In the genomic region with DNA sequence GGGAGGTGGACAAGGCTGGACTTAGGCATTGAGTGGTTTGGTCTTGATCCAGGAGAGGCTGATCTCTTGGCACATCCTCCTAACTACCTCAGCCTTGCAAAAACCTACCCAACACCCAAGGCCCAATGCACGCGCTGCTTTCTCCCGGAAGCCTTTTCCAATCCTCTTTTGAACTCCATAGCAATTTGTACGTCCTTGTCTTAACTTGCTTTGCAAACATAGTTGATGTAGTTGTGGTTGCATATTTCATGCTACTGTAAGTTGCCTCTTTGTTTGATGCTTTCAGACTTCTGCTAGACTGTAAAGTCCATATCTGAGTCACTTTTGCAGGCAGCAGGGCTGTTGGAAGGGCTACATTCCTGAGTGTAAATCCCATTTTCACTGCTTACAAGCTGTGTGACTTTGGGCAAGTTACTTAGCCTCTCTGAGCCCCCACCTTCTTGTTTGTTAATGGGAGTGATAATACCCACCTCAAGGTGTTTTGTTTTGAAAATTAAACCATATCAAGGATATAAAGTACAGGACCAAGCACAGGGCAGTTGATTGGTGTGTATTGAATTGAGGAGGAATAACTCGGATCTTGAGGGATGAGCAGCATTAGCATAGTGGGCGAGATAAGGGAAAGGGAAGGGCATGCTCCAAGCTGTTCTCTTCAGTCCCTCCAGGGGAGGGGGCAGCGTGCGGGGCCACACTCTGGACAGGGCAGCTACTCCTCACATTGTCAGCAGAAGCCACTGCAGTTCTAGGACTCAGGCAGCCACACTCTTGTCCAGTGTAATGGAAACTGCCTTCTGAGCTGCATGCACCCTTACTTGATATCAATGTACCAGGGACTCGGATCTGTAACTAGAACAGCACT, we compare ENCODE assay signal across 1 cellular context.
TF ChIP-seq lines count a peak whose summit lies in the region.

No MANE protein-coding gene starts in this region.

TF ChIP-seq in K562, 482 proteins besides CTCF, POLR2A, EP300 and RAD21 (continues in another document):
- TF ChIP-seq KDM1A (IDR thresholded peaks at IDR 0.05) (peak; percentile 89 to 91), FIP1L1 (IDR thresholded peaks at IDR 0.05; ENCODE audit: low read depth, low read length, poor library complexity, severe bottlenecking) (no peak), SOX6 (IDR thresholded peaks at IDR 0.05) (no peak), ZNF668 (CRISPR knock-in tag; IDR thresholded peaks at IDR 0.05) (0 out of 2 replicates have a peak, but pooled peaks have one; percentile 47), HDAC2 (IDR thresholded peaks at IDR 0.05) (peak; percentile 88), BCL6 (CRISPR knock-in tag; IDR thresholded peaks at IDR 0.05) (no peak), NFRKB (IDR thresholded peaks at IDR 0.05; ENCODE audit: low read depth) (0 out of 2 replicates have a peak, but pooled peaks have one; percentile 17), BHLHE40 (IDR thresholded peaks at IDR 0.05; ENCODE audit: low read length) (no peak), DACH1 (IDR thresholded peaks at IDR 0.05; ENCODE audit: partially characterized antibody) (peak; percentile 7), CHD4 (IDR thresholded peaks at IDR 0.05; ENCODE audit: insufficient read depth, insufficient replicate concordance, low read depth, low read length, poor library complexity, severe bottlenecking) (peak; percentile 76), TAF15 (IDR thresholded peaks at IDR 0.05; ENCODE audit: low read depth, low read length) (no peak), ZNF699 (CRISPR knock-in tag; IDR thresholded peaks at IDR 0.05; ENCODE audit: insufficient replicate concordance) (no peak), ETV5 (CRISPR knock-in tag; IDR thresholded peaks at IDR 0.05; ENCODE audit: low read depth) (peak; percentile 13; the same call in 1 of the 2 replicates), HDAC1 (IDR thresholded peaks at IDR 0.05) (peak in 1 of 2 experiments; percentile 34; a peak in 2 of 4 replicates), ZNF449 (CRISPR knock-in tag; IDR thresholded peaks at IDR 0.05) (no peak), NFATC3 (IDR thresholded peaks at IDR 0.05) (0 out of 2 replicates have a peak, but pooled peaks have one; percentile 5), ADNP (tag; IDR thresholded peaks at IDR 0.05) (peak; percentile 92), SMARCA5 (IDR thresholded peaks at IDR 0.05) (peak; percentile 95), KLF16 (IDR thresholded peaks at IDR 0.05) (0 out of 2 replicates have a peak, but pooled peaks have one; percentile 14), SNIP1 (IDR thresholded peaks at IDR 0.05; ENCODE audit: low read depth) (0 out of 2 replicates have a peak, but pooled peaks have one; percentile 4), ZNF217 (CRISPR knock-in tag; IDR thresholded peaks at IDR 0.05) (no peak), BCLAF1 (IDR thresholded peaks at IDR 0.05; ENCODE audit: borderline replicate concordance in 1 of 2, control insufficient read depth in 1 of 2, low read depth in 2 of 2, low read length in 1 of 2) (no peak), AFF1 (IDR thresholded peaks at IDR 0.05; ENCODE audit: low read depth in 1 of 2, partially characterized antibody in 2 of 2) (peak in 1 of 2 experiments; percentile 2), ZNF134 (CRISPR knock-in tag; conservative IDR thresholded peaks at IDR 0.05) (no peak), BRD4 (IDR thresholded peaks at IDR 0.05) (no peak), DMBX1 (CRISPR knock-in tag; IDR thresholded peaks at IDR 0.05; ENCODE audit: borderline replicate concordance) (0 out of 2 replicates have a peak, but pooled peaks have one; percentile 54), AFF4 (CRISPR knock-in tag; IDR thresholded peaks at IDR 0.05) (0 out of 2 replicates have a peak, but pooled peaks have one; percentile 7), ZNF431 (CRISPR knock-in tag; IDR thresholded peaks at IDR 0.05) (peak; percentile 48; the same call in 1 of the 2 replicates), ESRRB (CRISPR knock-in tag; IDR thresholded peaks at IDR 0.05; ENCODE audit: borderline replicate concordance) (no peak), ZNF24 (IDR thresholded peaks at IDR 0.05) (no peak), BCOR (IDR thresholded peaks at IDR 0.05) (peak; percentile 99), RBM25 (IDR thresholded peaks at IDR 0.05; ENCODE audit: low read depth, low read length, severe bottlenecking) (peak; percentile 95), NEUROD1 (IDR thresholded peaks at IDR 0.05; ENCODE audit: borderline replicate concordance, low read depth, low read length, partially characterized antibody) (no peak), EP400 (IDR thresholded peaks at IDR 0.05) (peak; percentile 29; the same call in 1 of the 2 replicates), PTBP1 (IDR thresholded peaks at IDR 0.05; ENCODE audit: low read depth, low read length) (peak; percentile 81; the same call in 1 of the 2 replicates), ZFP36 (IDR thresholded peaks at IDR 0.05; ENCODE audit: low read depth, low read length, partially characterized antibody) (peak; percentile 93), BRD9 (IDR thresholded peaks at IDR 0.05; ENCODE audit: low read depth, partially characterized antibody) (peak; percentile 84), RCOR1 (IDR thresholded peaks at IDR 0.05; ENCODE audit: borderline replicate concordance in 1 of 2, low read depth in 2 of 2, low read length in 2 of 2) (peak in 1 of 2 experiments; percentile 70; a peak in 3 of 4 replicates), PCBP2 (IDR thresholded peaks at IDR 0.05; ENCODE audit: low read depth, low read length, poor library complexity, severe bottlenecking) (no peak), DLX4 (CRISPR knock-in tag; IDR thresholded peaks at IDR 0.05) (no peak)
- TF ChIP-seq, protein P1, sequence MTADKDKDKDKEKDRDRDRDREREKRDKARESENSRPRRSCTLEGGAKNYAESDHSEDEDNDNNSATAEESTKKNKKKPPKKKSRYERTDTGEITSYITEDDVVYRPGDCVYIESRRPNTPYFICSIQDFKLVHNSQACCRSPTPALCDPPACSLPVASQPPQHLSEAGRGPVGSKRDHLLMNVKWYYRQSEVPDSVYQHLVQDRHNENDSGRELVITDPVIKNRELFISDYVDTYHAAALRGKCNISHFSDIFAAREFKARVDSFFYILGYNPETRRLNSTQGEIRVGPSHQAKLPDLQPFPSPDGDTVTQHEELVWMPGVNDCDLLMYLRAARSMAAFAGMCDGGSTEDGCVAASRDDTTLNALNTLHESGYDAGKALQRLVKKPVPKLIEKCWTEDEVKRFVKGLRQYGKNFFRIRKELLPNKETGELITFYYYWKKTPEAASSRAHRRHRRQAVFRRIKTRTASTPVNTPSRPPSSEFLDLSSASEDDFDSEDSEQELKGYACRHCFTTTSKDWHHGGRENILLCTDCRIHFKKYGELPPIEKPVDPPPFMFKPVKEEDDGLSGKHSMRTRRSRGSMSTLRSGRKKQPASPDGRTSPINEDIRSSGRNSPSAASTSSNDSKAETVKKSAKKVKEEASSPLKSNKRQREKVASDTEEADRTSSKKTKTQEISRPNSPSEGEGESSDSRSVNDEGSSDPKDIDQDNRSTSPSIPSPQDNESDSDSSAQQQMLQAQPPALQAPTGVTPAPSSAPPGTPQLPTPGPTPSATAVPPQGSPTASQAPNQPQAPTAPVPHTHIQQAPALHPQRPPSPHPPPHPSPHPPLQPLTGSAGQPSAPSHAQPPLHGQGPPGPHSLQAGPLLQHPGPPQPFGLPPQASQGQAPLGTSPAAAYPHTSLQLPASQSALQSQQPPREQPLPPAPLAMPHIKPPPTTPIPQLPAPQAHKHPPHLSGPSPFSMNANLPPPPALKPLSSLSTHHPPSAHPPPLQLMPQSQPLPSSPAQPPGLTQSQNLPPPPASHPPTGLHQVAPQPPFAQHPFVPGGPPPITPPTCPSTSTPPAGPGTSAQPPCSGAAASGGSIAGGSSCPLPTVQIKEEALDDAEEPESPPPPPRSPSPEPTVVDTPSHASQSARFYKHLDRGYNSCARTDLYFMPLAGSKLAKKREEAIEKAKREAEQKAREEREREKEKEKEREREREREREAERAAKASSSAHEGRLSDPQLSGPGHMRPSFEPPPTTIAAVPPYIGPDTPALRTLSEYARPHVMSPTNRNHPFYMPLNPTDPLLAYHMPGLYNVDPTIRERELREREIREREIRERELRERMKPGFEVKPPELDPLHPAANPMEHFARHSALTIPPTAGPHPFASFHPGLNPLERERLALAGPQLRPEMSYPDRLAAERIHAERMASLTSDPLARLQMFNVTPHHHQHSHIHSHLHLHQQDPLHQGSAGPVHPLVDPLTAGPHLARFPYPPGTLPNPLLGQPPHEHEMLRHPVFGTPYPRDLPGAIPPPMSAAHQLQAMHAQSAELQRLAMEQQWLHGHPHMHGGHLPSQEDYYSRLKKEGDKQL (CRISPR knock-in tag; IDR thresholded peaks at IDR 0.05; ENCODE audit: borderline replicate concordance): no peak
